ENCODE assay signal across 1 cellular context in genomic region chr9:131618071-131618479, GRCh38.
TF ChIP-seq lines count a peak whose summit lies in the region.

No MANE protein-coding gene starts in this region.

TF ChIP-seq in HEK293, 187 proteins besides CTCF, POLR2A, EP300 and RAD21 (continued from another document and continues in another):
- TF ChIP-seq PRDM6 (tag by site-specific recombination; IDR thresholded peaks at IDR 0.05) (no peak), PRDM4 (tag by site-specific recombination; IDR thresholded peaks at IDR 0.05) (no peak), SETDB1 (IDR thresholded peaks at IDR 0.05; ENCODE audit: insufficient read length, low read length) (peak; percentile 58), SP2 (tag by site-specific recombination; IDR thresholded peaks at IDR 0.05) (no peak), ZSCAN4 (tag by site-specific recombination; IDR thresholded peaks at IDR 0.05) (no peak), ZSCAN23 (tag by site-specific recombination; IDR thresholded peaks at IDR 0.05) (no peak), ZNF658 (tag by site-specific recombination; IDR thresholded peaks at IDR 0.05) (no peak), ZNF580 (tag by site-specific recombination; IDR thresholded peaks at IDR 0.05) (no peak), ZNF639 (tag by site-specific recombination; IDR thresholded peaks at IDR 0.05) (no peak), ZNF529 (tag by site-specific recombination; IDR thresholded peaks at IDR 0.05; ENCODE audit: insufficient replicate concordance) (no peak), ZNF155 (tag by site-specific recombination; IDR thresholded peaks at IDR 0.05) (no peak), ZNF184 (tag by site-specific recombination; IDR thresholded peaks at IDR 0.05) (no peak), ZNF596 (tag by site-specific recombination; IDR thresholded peaks at IDR 0.05) (no peak), EGR2 (tag by site-specific recombination; IDR thresholded peaks at IDR 0.05; ENCODE audit: low read depth) (no peak), ZNF114 (tag by site-specific recombination; IDR thresholded peaks at IDR 0.05) (no peak), ZNF23 (tag by site-specific recombination; IDR thresholded peaks at IDR 0.05; ENCODE audit: borderline replicate concordance) (no peak), KLF17 (tag by site-specific recombination; IDR thresholded peaks at IDR 0.05) (no peak), ZNF24 (tag by site-specific recombination; IDR thresholded peaks at IDR 0.05) (no peak), ZBTB26 (tag by site-specific recombination; optimal IDR thresholded peaks at IDR 0.05) (no peak), ZNF624 (tag by site-specific recombination; IDR thresholded peaks at IDR 0.05) (no peak), ZNF280C (tag by site-specific recombination; IDR thresholded peaks at IDR 0.05) (no peak), ZNF488 (tag by site-specific recombination; IDR thresholded peaks at IDR 0.05) (no peak), ZNF16 (tag by site-specific recombination; IDR thresholded peaks at IDR 0.05; ENCODE audit: low read depth) (no peak), ZNF785 (tag by site-specific recombination; IDR thresholded peaks at IDR 0.05) (no peak), OVOL3 (tag by site-specific recombination; IDR thresholded peaks at IDR 0.05) (no peak), HIC1 (tag by site-specific recombination; IDR thresholded peaks at IDR 0.05) (no peak), ZNF366 (tag by site-specific recombination; conservative IDR thresholded peaks at IDR 0.05) (peak; percentile 78), AEBP2 (tag by site-specific recombination; IDR thresholded peaks at IDR 0.05; ENCODE audit: borderline replicate concordance) (no peak), ZNF248 (tag by site-specific recombination; IDR thresholded peaks at IDR 0.05) (no peak), REPIN1 (tag by site-specific recombination; IDR thresholded peaks at IDR 0.05; ENCODE audit: low read depth) (no peak), ZSCAN30 (tag by site-specific recombination; IDR thresholded peaks at IDR 0.05) (0 out of 2 replicates have a peak, but pooled peaks have one; percentile 39), ZBTB49 (tag by site-specific recombination; IDR thresholded peaks at IDR 0.05; ENCODE audit: low read depth) (no peak), ZNF664 (tag by site-specific recombination; IDR thresholded peaks at IDR 0.05) (peak; percentile 99), ATF2 (tag by site-specific recombination; IDR thresholded peaks at IDR 0.05; ENCODE audit: low read depth) (no peak), ZNF701 (tag by site-specific recombination; IDR thresholded peaks at IDR 0.05) (no peak), ZNF473 (tag by site-specific recombination; IDR thresholded peaks at IDR 0.05) (no peak), ZBTB8A (tag by site-specific recombination; IDR thresholded peaks at IDR 0.05) (peak; percentile 72; the same call in 1 of the 2 replicates), ZBTB48 (tag by site-specific recombination; IDR thresholded peaks at IDR 0.05) (peak; percentile 73; the same call in 1 of the 2 replicates), ZNF549 (tag by site-specific recombination; IDR thresholded peaks at IDR 0.05) (no peak), SCRT1 (tag by site-specific recombination; IDR thresholded peaks at IDR 0.05; ENCODE audit: borderline replicate concordance) (no peak), ZNF404 (tag by site-specific recombination; IDR thresholded peaks at IDR 0.05) (no peak)
